23 cellular contexts compared by ENCODE assay signal in genomic region chr2:48600917-48601316, GRCh38. TPM values are rescaled to one million over a fixed set of nuclear protein-coding genes. Genes with fewer than 3 reads are reported as not detected.
A peak's percentile ranks its signal among the peaks of the same experiment; 100 is the strongest.
DNase-seq lines count a peak whose midpoint lies in the region; ATAC-seq and TF ChIP-seq lines count a peak whose summit lies in the region.
"Had no signal": no experiment of that assay in that cellular context is flagged by ENCODE, and none has a peak within 500 bp of the region (broad histone marks: within the 10 kb centered on the region; RNA-seq: fewer than 3 reads in every experiment).

No MANE protein-coding gene starts in this region.

- H3K27me3 ChIP-seq in fibroblast of lung (ENCODE audit: control insufficient read depth, insufficient read depth, low read length): no peaks in the 10 kb centered on the region
- H3K27me3 ChIP-seq: BLaER1 had no signal

- H3K79me2 ChIP-seq in fibroblast of lung (ENCODE audit: control insufficient read depth, insufficient read depth, low read length): no peaks in the 10 kb centered on the region

- DNase-seq in ELR (ENCODE audit: low read depth): peak; percentile 50
- no peak for DNase-seq in SK-N-MC (ENCODE audit: low read depth, low spot score)
- peak; percentile 68 to 89 for DNase-seq in fibroblast of lung (ENCODE audit: low read depth in 2 of 2)
- peak; percentile 6 for DNase-seq in pons (ENCODE audit: low spot score)
- no peak for DNase-seq in NCI-H2171 (lab: John Stamatoyannopoulos, UW)
- DNase-seq in dermis blood vessel endothelial cell: no peak
- no peak for DNase-seq in mucosa of descending colon
- DNase-seq: cerebellar nuclear complex; GDM1; naive B cell; stimulated activated CD4-positive, alpha-beta T cell treated with anti-CD3 and anti-CD28 coated beads, Interleukin-4, amount 100 ng/mL, for 4 hours; T-helper 9 cell had no signal

- H3K4me1 ChIP-seq in fibroblast of lung (ENCODE audit: control insufficient read depth, extremely low read depth, insufficient read depth, low read length) (peaks cover 2% of the 10 kb centered on the region), mucosa of descending colon (ENCODE audit: low read depth) (no peaks in the 10 kb centered on the region)
- H3K4me1 ChIP-seq: BLaER1 had no signal

- intact Hi-C loops in mucosa of descending colon (cut with DNase I, micrococcal nuclease): loop anchor here in 1 of 2 donors (10.0 kb wide), 1 partner anchor 124 kb away; no protein-coding TSS in a partner anchor

- H3K4me3 ChIP-seq in SK-N-MC (no peak overlapping the region), fibroblast of lung (replicated peaks in 1 of 4; ENCODE audit: control extremely low read depth in 1 of 4, insufficient read depth in 1 of 4, low read depth in 3 of 4, low read length in 4 of 4) (no peak overlapping the region), mucosa of descending colon (no peak overlapping the region)
- H3K4me3 ChIP-seq: BLaER1, PC-9, skin epidermis had no signal

- no peaks in the 10 kb centered on the region for H3K36me3 ChIP-seq in SK-N-MC (ENCODE audit: insufficient read depth, low read length)
- no peaks in the 10 kb centered on the region for H3K36me3 ChIP-seq in fibroblast of lung (ENCODE audit: control insufficient read depth, insufficient read depth, low read length)
- no peaks in the 10 kb centered on the region for H3K36me3 ChIP-seq in mucosa of descending colon (ENCODE audit: low read depth)
- H3K36me3 ChIP-seq: BLaER1 had no signal

- no peak overlapping the region for H2AFZ ChIP-seq in fibroblast of lung (ENCODE audit: low read length)
- H2AFZ ChIP-seq: PC-9 had no signal

- no peaks in the 10 kb centered on the region for H3K9me3 ChIP-seq in SK-N-MC (ENCODE audit: low read depth, low read length)
- no peaks in the 10 kb centered on the region for H3K9me3 ChIP-seq in fibroblast of lung (ENCODE audit: control insufficient read depth, insufficient read depth, low read depth, low read length)
- H3K9me3 ChIP-seq in mucosa of descending colon: no peaks in the 10 kb centered on the region
- H3K9me3 ChIP-seq: BLaER1, SK-N-SH had no signal

- H3K27ac ChIP-seq in SK-N-MC: peak overlapping the region; percentile 85
- no peak overlapping the region for H3K27ac ChIP-seq in fibroblast of lung (ENCODE audit: insufficient read depth, low read length)
- H3K27ac ChIP-seq: BLaER1, PC-9, skin epidermis had no signal

- H3K4me2 ChIP-seq in fibroblast of lung (ENCODE audit: extremely low read depth, insufficient read depth, low read length): no peak overlapping the region
- H3K4me2 ChIP-seq: BLaER1, PC-9, SK-N-SH had no signal

- no peaks in the 10 kb centered on the region for H4K20me1 ChIP-seq in fibroblast of lung (ENCODE audit: control insufficient read depth, extremely low read depth, insufficient read depth, low read length)
- H4K20me1 ChIP-seq: BLaER1 had no signal

- ATAC-seq in GM19324 (IDR thresholded peaks at IDR 0.05; ENCODE audit: low FRiP score, unreplicated experiment) (no peak), mucosa of descending colon (no peak)
- ATAC-seq: activated CD4-positive, CD25-positive, alpha-beta regulatory T cell treated with anti-CD3 and anti-CD28 coated beads, Interleukin-2, amount 50 U/mL, for 24 hours had no signal

- peak overlapping the region; percentile 24 for H3K9ac ChIP-seq in SK-N-MC (ENCODE audit: insufficient read length)
- H3K9ac ChIP-seq in fibroblast of lung (ENCODE audit: insufficient read depth, low read length): no peak overlapping the region
- H3K9ac ChIP-seq: BLaER1, SK-N-SH had no signal

- TF ChIP-seq CTCF in fibroblast of lung (conservative IDR thresholded peaks at IDR 0.05 in 1 of 2, IDR thresholded peaks at IDR 0.05 in 1 of 2; ENCODE audit: low read depth in 1 of 2, low read length in 2 of 2): no peak
- TF ChIP-seq CTCF in mucosa of descending colon (IDR thresholded peaks at IDR 0.05): no peak

RNA-seq across cellular contexts. Expression of gene GTF2A1L, which starts 16.7 kb away (rescaled TPM):
- total RNA-seq in fibroblast of lung: 3.3 and 3.5 TPM in 2 replicates
- polyA plus RNA-seq in fibroblast of lung: 0.26 TPM in 1 of 2 replicates, not detected in the other
- 0.24 TPM in 1 of 2 replicates, not detected in the other for polyA plus RNA-seq in fibroblast of lung (2012)
- not detected in 2 replicates for polyA minus RNA-seq in fibroblast of lung (ENCODE audit: low replicate concordance)
- 0.09 TPM in 1 of 2 replicates, not detected in the other for total RNA-seq in dermis blood vessel endothelial cell
- 1 to 10 TPM in 1 of 3 donors, under 1 TPM in 1, not detected in 1; 0.77 to 8.6 TPM for total RNA-seq in mucosa of descending colon
- total RNA-seq: activated CD8-positive, alpha-beta memory T cell treated with anti-CD3 and anti-CD28 coated beads for 36 hours; Calu3; endodermal cell; glomerular endothelial cell; HT-29; PC-9 had no signal

Comparison
In these comparisons a context has a peak if more than half of its experiments do, and no peak if none do; other contexts are left out.
1. DNase-seq: peak in ELR (single experiment), fibroblast of lung (2 of 2) and pons (single experiment); none in SK-N-MC (single experiment), NCI-H2171 (single experiment), dermis blood vessel endothelial cell (single experiment) and mucosa of descending colon (0 of 3).